In genomic region chr2:174615951-174616436, GRCh38 we compare ENCODE assay signal across 1 cellular context.
TF ChIP-seq lines count a peak whose summit lies in the region.

No MANE protein-coding gene starts in this region.

TF ChIP-seq in WTC11, 78 proteins besides CTCF, POLR2A, EP300 and RAD21 (continued from another document):
- TF ChIP-seq ZSCAN18 (CRISPR knock-in tag; IDR thresholded peaks at IDR 0.05) (no peak), EMX1 (CRISPR knock-in tag; IDR thresholded peaks at IDR 0.05) (no peak), ARID4B (CRISPR knock-in tag; IDR thresholded peaks at IDR 0.05; ENCODE audit: borderline replicate concordance) (no peak), FOXK1 (CRISPR knock-in tag; IDR thresholded peaks at IDR 0.05) (no peak), TCF7 (CRISPR knock-in tag; IDR thresholded peaks at IDR 0.05; ENCODE audit: low read depth) (no peak), FOXP1 (CRISPR knock-in tag; IDR thresholded peaks at IDR 0.05; ENCODE audit: borderline replicate concordance) (no peak), GABPB1 (CRISPR knock-in tag; IDR thresholded peaks at IDR 0.05) (no peak), CREM (CRISPR knock-in tag; IDR thresholded peaks at IDR 0.05) (no peak), MLX (CRISPR knock-in tag; IDR thresholded peaks at IDR 0.05) (no peak), TEAD1 (CRISPR knock-in tag; IDR thresholded peaks at IDR 0.05) (no peak), PRRX2 (CRISPR knock-in tag; IDR thresholded peaks at IDR 0.05) (no peak)
